14 cellular contexts compared by ENCODE assay signal in genomic region chr4:168584321-168584771, GRCh38.
DNase-seq lines count a peak whose midpoint lies in the region; ATAC-seq, FAIRE-seq and TF ChIP-seq lines count a peak whose summit lies in the region.
"Had no signal": no experiment of that assay in that cellular context is flagged by ENCODE, and none has a peak within 500 bp of the region (broad histone marks: within the 10 kb centered on the region; RNA-seq: fewer than 3 reads in every experiment).

No MANE protein-coding gene starts in this region.

- peaks cover 21% of the 10 kb centered on the region for H3K9me3 Mint-ChIP-seq in progenitor cell of endocrine pancreas (ENCODE audit: low read depth)

- peak; percentile 23 for DNase-seq in AG08396 (ENCODE audit: low spot score)
- DNase-seq in HTR-8/SVneo (ENCODE audit: insufficient read length, low spot score): no peak
- DNase-seq in dedifferentiated amniotic fluid mesenchymal stem cell (ENCODE audit: extremely low spot score): peak; percentile 81
- no peak for DNase-seq in activated CD8-positive, alpha-beta memory T cell treated with anti-CD3 and anti-CD28 coated beads for 24 hours
- no peak for DNase-seq in SK-N-DZ (ENCODE audit: low spot score)
- DNase-seq in frontal cortex (ENCODE audit: low spot score in 2 of 2): no peak
- DNase-seq in progenitor cell of endocrine pancreas (ENCODE audit: low spot score, unreplicated experiment): no peak
- DNase-seq: H7; heart left ventricle; NCI-H345; stimulated activated CD4-positive, alpha-beta T cell treated with anti-CD3 and anti-CD28 coated beads, Interleukin-15, amount 100 ng/mL, for 24 hours; stomach; T-helper 1 cell had no signal

- FAIRE-seq in HTR-8/SVneo (lab: Jason Lieb, UNC) (peak; percentile 68), frontal cortex (lab: Jason Lieb, UNC) (no peak)

- H3K27ac Mint-ChIP-seq in progenitor cell of endocrine pancreas: no peak overlapping the region

- no peak overlapping the region for H3K4me3 Mint-ChIP-seq in progenitor cell of endocrine pancreas (ENCODE audit: low read depth)

- H3K27me3 Mint-ChIP-seq in progenitor cell of endocrine pancreas: peaks cover 6% of the 10 kb centered on the region

- no peak for TF ChIP-seq CTCF in progenitor cell of endocrine pancreas (IDR thresholded peaks at IDR 0.05; ENCODE audit: unreplicated experiment)

- peaks cover 2% of the 10 kb centered on the region for H3K4me1 Mint-ChIP-seq in progenitor cell of endocrine pancreas (ENCODE audit: low read depth)

- peaks cover 6% of the 10 kb centered on the region for H3K36me3 Mint-ChIP-seq in progenitor cell of endocrine pancreas (ENCODE audit: insufficient read depth)

- peak; percentile 56 for ATAC-seq in GM21825 (IDR thresholded peaks at IDR 0.05; ENCODE audit: unreplicated experiment)
- ATAC-seq: heart left ventricle had no signal

Comparison
In these comparisons a context has a peak if more than half of its experiments do, and no peak if none do; other contexts are left out.
1. DNase-seq: peak in AG08396 (single experiment) and dedifferentiated amniotic fluid mesenchymal stem cell (single experiment); none in HTR-8/SVneo (single experiment), activated CD8-positive, alpha-beta memory T cell treated with anti-CD3 and anti-CD28 coated beads for 24 hours (single experiment), SK-N-DZ (single experiment), frontal cortex (0 of 2) and progenitor cell of endocrine pancreas (single experiment).